ENCODE assay signal across 24 cellular contexts in the genomic region with DNA sequence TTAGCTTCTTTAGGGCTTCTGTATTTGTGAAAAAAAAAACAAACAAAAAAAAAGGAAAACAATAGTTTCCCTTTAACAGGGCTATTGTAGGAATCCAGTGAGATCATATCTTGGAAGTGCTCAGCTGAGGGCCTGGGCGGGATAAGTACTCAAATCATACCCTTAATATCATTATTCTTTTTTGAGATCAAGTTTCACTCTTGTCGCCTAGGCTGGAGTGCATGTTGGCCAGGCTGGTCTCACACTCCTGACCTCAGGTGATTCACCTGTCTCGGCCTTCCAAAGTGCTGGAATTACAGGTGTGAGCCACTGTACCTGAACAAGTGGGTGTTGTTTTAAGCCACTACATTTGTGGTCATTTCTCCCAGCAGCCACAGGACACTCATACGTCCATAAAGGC.
"Had no signal": no experiment of that assay in that cellular context is flagged by ENCODE, and none has a peak within 500 bp of the region (broad histone marks: within the 10 kb centered on the region; RNA-seq: fewer than 3 reads in every experiment).

No MANE protein-coding gene starts in this region.

- H3K36me3 ChIP-seq: neural progenitor cell, ovary, right lobe of liver, spleen, tibial artery, upper lobe of left lung, vagina had no signal

- H3K9me3 ChIP-seq: ovary, right lobe of liver, spleen, tibial artery, upper lobe of left lung, vagina had no signal

- ATAC-seq: foreskin keratinocyte; natural killer cell; right lobe of liver; stimulated activated memory B cell treated with anti-CD40 and anti-IgM and Interleukin-4, amounts not matched to agents 10 μg/mL and 1 μg/mL and 100 μg/mL, for 72 hours had no signal

- H3K9me3 Mint-ChIP-seq: dendritic cell treated with granulocyte-macrophage colony-stimulating factor and Interleukin-4, amounts not matched to agents 40 ng/mL and 50 ng/mL, for 4 days; natural killer cell; neural progenitor cell had no signal

- H3K27me3 ChIP-seq: foreskin keratinocyte, neural progenitor cell, ovary, right lobe of liver, tibial artery, upper lobe of left lung, vagina had no signal

- H3K27me3 Mint-ChIP-seq: dendritic cell treated with granulocyte-macrophage colony-stimulating factor and Interleukin-4, amounts not matched to agents 40 ng/mL and 50 ng/mL, for 4 days; stimulated activated memory B cell treated with anti-CD40 and anti-IgM and Interleukin-4, amounts not matched to agents 10 μg/mL and 1 μg/mL and 100 μg/mL, for 72 hours had no signal

- FAIRE-seq: colon, islet of Langerhans had no signal

- H3K4me3 ChIP-seq: neural progenitor cell, ovary, right lobe of liver, spleen, tibial artery, upper lobe of left lung, vagina had no signal

- DNase-seq: cerebellar nuclear complex; erythroblast; foreskin keratinocyte; head of caudate nucleus; hypothalamus; kidney glomerular epithelial cell; natural killer cell; nucleus accumbens; ovary; right lobe of liver; spleen; stimulated activated CD4-positive, alpha-beta T cell treated with anti-CD3 and anti-CD28 coated beads, Interleukin-15, amount 100 ng/mL, for 24 hours; stimulated activated CD4-positive, alpha-beta T cell treated with anti-CD3 and anti-CD28 coated beads, Interleukin-1b, Interleukin-23, amount 100 ng/mL, for 48 hours; stimulated activated CD4-positive, alpha-beta T cell treated with anti-CD3 and anti-CD28 coated beads, Interleukin-4, amount 100 ng/mL, for 24 hours; tibial artery had no signal

- H3K4me1 ChIP-seq: foreskin keratinocyte, neural progenitor cell, right lobe of liver, spleen, upper lobe of left lung had no signal

- H3K27ac Mint-ChIP-seq: dendritic cell treated with granulocyte-macrophage colony-stimulating factor and Interleukin-4, amounts not matched to agents 40 ng/mL and 50 ng/mL, for 4 days; mesothelial cell of epicardium; natural killer cell; neural progenitor cell; stimulated activated memory B cell treated with anti-CD40 and anti-IgM and Interleukin-4, amounts not matched to agents 10 μg/mL and 1 μg/mL and 100 μg/mL, for 72 hours; stimulated activated naive CD8-positive, alpha-beta T cell treated with anti-CD3 and anti-CD28 coated beads, Interleukin-15, Interleukin-2, amounts not matched to agents 100 ng/mL and 50 ng/mL, for 24 hours had no signal

- H3K27ac ChIP-seq: foreskin keratinocyte, neural progenitor cell, ovary, right lobe of liver, spleen, tibial artery, upper lobe of left lung, vagina had no signal

- H3K4me1 Mint-ChIP-seq: mesothelial cell of epicardium; neural progenitor cell; stimulated activated memory B cell treated with anti-CD40 and anti-IgM and Interleukin-4, amounts not matched to agents 10 μg/mL and 1 μg/mL and 100 μg/mL, for 72 hours had no signal

- H3K4me3 Mint-ChIP-seq: dendritic cell treated with granulocyte-macrophage colony-stimulating factor and Interleukin-4, amounts not matched to agents 40 ng/mL and 50 ng/mL, for 4 days; mesothelial cell of epicardium; natural killer cell; neural progenitor cell; stimulated activated memory B cell treated with anti-CD40 and anti-IgM and Interleukin-4, amounts not matched to agents 10 μg/mL and 1 μg/mL and 100 μg/mL, for 72 hours; stimulated activated naive CD8-positive, alpha-beta T cell treated with anti-CD3 and anti-CD28 coated beads, Interleukin-15, Interleukin-2, amounts not matched to agents 100 ng/mL and 50 ng/mL, for 24 hours had no signal

- H3K36me3 Mint-ChIP-seq: mesothelial cell of epicardium, natural killer cell, neural progenitor cell had no signal
